8 cellular contexts compared by ENCODE assay signal in genomic region chr2:41869542-41870256, GRCh38.
DNase-seq lines count a peak whose midpoint lies in the region; ATAC-seq and TF ChIP-seq lines count a peak whose summit lies in the region.

No MANE protein-coding gene starts in this region.

- no peaks in the 10 kb centered on the region for H3K79me2 ChIP-seq in neural cell (replicated peaks; ENCODE audit: insufficient read depth, low read length)

- H3K27me3 ChIP-seq in Panc1 (ENCODE audit: control insufficient read depth, insufficient read depth, low read length) (no peaks in the 10 kb centered on the region), neural cell (ENCODE audit: insufficient read depth, low read depth, low read length) (no peaks in the 10 kb centered on the region)

- no peak overlapping the region for H3K9ac ChIP-seq in neural cell (ENCODE audit: low read length)

- DNase-seq in NCI-H510A treated with DMSO at 0.1 percent for 48 hours (lab: John Stamatoyannopoulos, UW) (peak; percentile 54), NCI-H510A (lab: John Stamatoyannopoulos, UW) (no peak), Panc1 (ENCODE audit: low read depth, low spot score) (peak; percentile 35), fibroblast of peridontal ligament (ENCODE audit: extremely low read depth) (peak; percentile 64)
- DNase-seq in activated T-cell treated with anti-CD3 and anti-CD28 coated beads, Interleukin-2, amount 50 U/mL, for 72 hours, result peak; percentile 77 to 81
- DNase-seq in stimulated activated naive CD8-positive, alpha-beta T cell treated with anti-CD3 and anti-CD28 coated beads, Interleukin-15, amount 100 ng/mL, for 72 hours, result peak; percentile 62 to 65

- intact Hi-C loops in Panc1 (cut with micrococcal nuclease; ENCODE audit: unreplicated experiment), result loop anchor here (1.0 to 10.0 kb wide), 2 partner anchors 217 to 455 kb away; no protein-coding TSS in a partner anchor

- H3K4me3 ChIP-seq in Panc1 (ENCODE audit: low read depth in 2 of 2, low read length in 2 of 2) (no peak overlapping the region), neural cell (ENCODE audit: low read length) (no peak overlapping the region)

- H3K27ac ChIP-seq in Panc1 (ENCODE audit: low read length) (no peak overlapping the region), neural cell (ENCODE audit: low read length) (no peak overlapping the region)

- ATAC-seq in HG03097 (IDR thresholded peaks at IDR 0.05; ENCODE audit: low FRiP score, unreplicated experiment) (peak; percentile 55), Panc1 (peak; percentile 94)
- peak; percentile 85 for ATAC-seq in activated T-cell treated with anti-CD3 and anti-CD28 coated beads, Interleukin-2, amount 50 U/mL, for 72 hours (replicated peaks in 1 of 2)
- ATAC-seq in stimulated activated naive CD8-positive, alpha-beta T cell treated with anti-CD3 and anti-CD28 coated beads, Interleukin-15, amount 100 ng/mL, for 72 hours, result peak; percentile 82

- no peaks in the 10 kb centered on the region for H3K9me2 ChIP-seq in neural cell (ENCODE audit: insufficient read depth, low read length)

- no peak overlapping the region for H3K4me2 ChIP-seq in neural cell (ENCODE audit: low read length)

- no peaks in the 10 kb centered on the region for H3K36me3 Mint-ChIP-seq in activated T-cell treated with anti-CD3 and anti-CD28 coated beads, Interleukin-2, amount 50 U/mL, for 72 hours (ENCODE audit: insufficient read depth in 2 of 2)

- no peak overlapping the region for H3K27ac Mint-ChIP-seq in activated T-cell treated with anti-CD3 and anti-CD28 coated beads, Interleukin-2, amount 50 U/mL, for 72 hours
- peak overlapping the region in 1 of 2 donors; percentile 36 for H3K27ac Mint-ChIP-seq in stimulated activated naive CD8-positive, alpha-beta T cell treated with anti-CD3 and anti-CD28 coated beads, Interleukin-15, amount 100 ng/mL, for 72 hours

- CTCF ChIA-PET in Panc1 (lab: Charles Lee), result interaction anchor here (0.6 to 2.3 kb wide), 8 partner anchors 16 to 1281 kb away, joined by 3 to 11 read pairs (median 4); no protein-coding TSS in a partner anchor

- TF ChIP-seq RAD21 in neural cell (conservative IDR thresholded peaks at IDR 0.05), result peak; percentile 93

- POLR2A ChIA-PET in Panc1 (lab: Charles Lee), result interaction anchor here (0.6 kb wide), 1 partner anchor 465 kb away, joined by 3 read pairs; no protein-coding TSS in a partner anchor

- H3K4me3 Mint-ChIP-seq in activated T-cell treated with anti-CD3 and anti-CD28 coated beads, Interleukin-2, amount 50 U/mL, for 72 hours, result no peak overlapping the region
- H3K4me3 Mint-ChIP-seq in stimulated activated naive CD8-positive, alpha-beta T cell treated with anti-CD3 and anti-CD28 coated beads, Interleukin-15, amount 100 ng/mL, for 72 hours, result no peak overlapping the region

- no TSS peak for BruUV-seq in Panc1 (replicated peaks; lab: Mats Ljungman, UMichigan)

- no peak overlapping the region for H2AFZ ChIP-seq in neural cell (ENCODE audit: low read depth, low read length)

- H3K9me3 Mint-ChIP-seq in activated T-cell treated with anti-CD3 and anti-CD28 coated beads, Interleukin-2, amount 50 U/mL, for 72 hours, result no peaks in the 10 kb centered on the region
- no peaks in the 10 kb centered on the region for H3K9me3 Mint-ChIP-seq in stimulated activated naive CD8-positive, alpha-beta T cell treated with anti-CD3 and anti-CD28 coated beads, Interleukin-15, amount 100 ng/mL, for 72 hours

- TF ChIP-seq CTCF in Panc1 (IDR thresholded peaks at IDR 0.05) (peak; percentile 91), neural cell (IDR thresholded peaks at IDR 0.05; ENCODE audit: poor library complexity, severe bottlenecking) (peak; percentile 87)

- no peaks in the 10 kb centered on the region for H3K4me1 Mint-ChIP-seq in activated T-cell treated with anti-CD3 and anti-CD28 coated beads, Interleukin-2, amount 50 U/mL, for 72 hours (ENCODE audit: low read depth)
- H3K4me1 Mint-ChIP-seq in stimulated activated naive CD8-positive, alpha-beta T cell treated with anti-CD3 and anti-CD28 coated beads, Interleukin-15, amount 100 ng/mL, for 72 hours, result peaks cover 5% of the 10 kb centered on the region

- in situ Hi-C loops in Panc1 (cut with HindIII; ENCODE audit: low pct_unique_long_range_greater_than_20kb, low sequenced_read_pairs), result no loop called here

- H3K9me3 ChIP-seq in Panc1 (ENCODE audit: control insufficient read depth, insufficient read depth, low read depth, low read length) (no peaks in the 10 kb centered on the region), neural cell (ENCODE audit: low read length) (no peaks in the 10 kb centered on the region)

- H3F3A ChIP-seq in neural cell (ENCODE audit: insufficient read depth, low read length, poor library complexity, severe bottlenecking), result no peaks in the 10 kb centered on the region

- H3K27me3 Mint-ChIP-seq in activated T-cell treated with anti-CD3 and anti-CD28 coated beads, Interleukin-2, amount 50 U/mL, for 72 hours (ENCODE audit: low read depth), result peaks cover 6% of the 10 kb centered on the region
- H3K27me3 Mint-ChIP-seq in stimulated activated naive CD8-positive, alpha-beta T cell treated with anti-CD3 and anti-CD28 coated beads, Interleukin-15, amount 100 ng/mL, for 72 hours, result peaks cover 10% of the 10 kb centered on the region

- H4K20me1 ChIP-seq in neural cell (ENCODE audit: insufficient read depth), result no peaks in the 10 kb centered on the region

- H3K36me3 ChIP-seq in Panc1 (ENCODE audit: control insufficient read depth, insufficient read depth, low read length) (no peaks in the 10 kb centered on the region), neural cell (ENCODE audit: insufficient read depth, low read length) (no peaks in the 10 kb centered on the region)

- H3K4me1 ChIP-seq in Panc1 (ENCODE audit: control insufficient read depth, insufficient read depth, low read length), result peaks cover 6% of the 10 kb centered on the region; the same call in 1 of the 2 replicates

- no peak for TF ChIP-seq EP300 in neural cell (conservative IDR thresholded peaks at IDR 0.05; ENCODE audit: poor library complexity, severe bottlenecking)

TF ChIP-seq in neural cell, 6 proteins besides CTCF, POLR2A, EP300 and RAD21:
- TF ChIP-seq REST (IDR thresholded peaks at IDR 0.05; ENCODE audit: borderline replicate concordance), result no peak
- no peak for TF ChIP-seq TAF1 (IDR thresholded peaks at IDR 0.05; ENCODE audit: low read depth)
- no peak for TF ChIP-seq POLR2AphosphoS5 (IDR thresholded peaks at IDR 0.05)
- TF ChIP-seq SMC3 (conservative IDR thresholded peaks at IDR 0.05; ENCODE audit: poor library complexity), result peak; percentile 94
- no peak for TF ChIP-seq MXI1 (conservative IDR thresholded peaks at IDR 0.05; ENCODE audit: poor library complexity, severe bottlenecking)
- no peak for TF ChIP-seq EZH2 (IDR thresholded peaks at IDR 0.05; ENCODE audit: borderline replicate concordance, insufficient read depth, low read length, poor library complexity, severe bottlenecking)
